ENCODE assay signal across 23 cellular contexts in genomic region chr22:48433647-48434046, GRCh38.
"Had no signal": no experiment of that assay in that cellular context is flagged by ENCODE, and none has a peak within 500 bp of the region (broad histone marks: within the 10 kb centered on the region; RNA-seq: fewer than 3 reads in every experiment).

No MANE protein-coding gene starts in this region.

- DNase-seq: colonic mucosa; effector CD8-positive, alpha-beta T cell; endodermal cell; foreskin fibroblast; heart left ventricle; left cardiac atrium; left ventricle myocardium inferior; lower lobe of right lung; naive thymus-derived CD8-positive, alpha-beta T cell; stimulated activated CD4-positive, alpha-beta T cell treated with anti-CD3 and anti-CD28 coated beads, Interleukin-4, amount 100 ng/mL, for 4 hours; stimulated activated naive B cell treated with anti-CD40 and anti-IgM and Interleukin-4, amounts not matched to agents 10 μg/mL and 1 μg/mL and 100 μg/mL, for 72 hours; upper lobe of left lung; uterus had no signal

- ATAC-seq: esophagus mucosa; gastroesophageal sphincter; heart left ventricle; left cardiac atrium; lower lobe of right lung; naive thymus-derived CD8-positive, alpha-beta T cell; sciatic nerve; stimulated activated naive B cell treated with anti-CD40 and anti-IgM and Interleukin-4, amounts not matched to agents 10 μg/mL and 1 μg/mL and 100 μg/mL, for 72 hours had no signal

- H3K4me2 ChIP-seq: hepatocyte had no signal

- H3K4me3 ChIP-seq: colonic mucosa, gastroesophageal sphincter, heart left ventricle, hepatocyte, left ventricle myocardium inferior, lower lobe of right lung, prostate gland, right atrium auricular region, thoracic aorta, tibial nerve, upper lobe of left lung, uterus had no signal

- H3K27me3 ChIP-seq: colonic mucosa, hepatocyte, right atrium auricular region, tibial nerve, upper lobe of left lung, uterus had no signal

- H3K9me3 ChIP-seq: colonic mucosa, gastroesophageal sphincter, heart left ventricle, left ventricle myocardium inferior, lower lobe of right lung, prostate gland, right atrium auricular region, thoracic aorta, tibial nerve, upper lobe of left lung, uterus had no signal

- H3K27ac ChIP-seq: colonic mucosa, epithelial cell of prostate, gastroesophageal sphincter, heart left ventricle, hepatocyte, left ventricle myocardium inferior, lower lobe of right lung, parathyroid adenoma, prostate gland, right atrium auricular region, thoracic aorta, tibial nerve, upper lobe of left lung, uterus had no signal

- H3K36me3 ChIP-seq: colonic mucosa, gastroesophageal sphincter, heart left ventricle, left ventricle myocardium inferior, lower lobe of right lung, prostate gland, right atrium auricular region, thoracic aorta, tibial nerve, upper lobe of left lung, uterus had no signal

- H3K9ac ChIP-seq: parathyroid adenoma had no signal

- H2AFZ ChIP-seq: hepatocyte, parathyroid adenoma had no signal

- H3K4me1 ChIP-seq: colonic mucosa, gastroesophageal sphincter, heart left ventricle, left ventricle myocardium inferior, lower lobe of right lung, parathyroid adenoma, prostate gland, right atrium auricular region, tibial nerve, upper lobe of left lung, uterus had no signal
